ENCODE assay signal across 1 cellular context in the genomic region with DNA sequence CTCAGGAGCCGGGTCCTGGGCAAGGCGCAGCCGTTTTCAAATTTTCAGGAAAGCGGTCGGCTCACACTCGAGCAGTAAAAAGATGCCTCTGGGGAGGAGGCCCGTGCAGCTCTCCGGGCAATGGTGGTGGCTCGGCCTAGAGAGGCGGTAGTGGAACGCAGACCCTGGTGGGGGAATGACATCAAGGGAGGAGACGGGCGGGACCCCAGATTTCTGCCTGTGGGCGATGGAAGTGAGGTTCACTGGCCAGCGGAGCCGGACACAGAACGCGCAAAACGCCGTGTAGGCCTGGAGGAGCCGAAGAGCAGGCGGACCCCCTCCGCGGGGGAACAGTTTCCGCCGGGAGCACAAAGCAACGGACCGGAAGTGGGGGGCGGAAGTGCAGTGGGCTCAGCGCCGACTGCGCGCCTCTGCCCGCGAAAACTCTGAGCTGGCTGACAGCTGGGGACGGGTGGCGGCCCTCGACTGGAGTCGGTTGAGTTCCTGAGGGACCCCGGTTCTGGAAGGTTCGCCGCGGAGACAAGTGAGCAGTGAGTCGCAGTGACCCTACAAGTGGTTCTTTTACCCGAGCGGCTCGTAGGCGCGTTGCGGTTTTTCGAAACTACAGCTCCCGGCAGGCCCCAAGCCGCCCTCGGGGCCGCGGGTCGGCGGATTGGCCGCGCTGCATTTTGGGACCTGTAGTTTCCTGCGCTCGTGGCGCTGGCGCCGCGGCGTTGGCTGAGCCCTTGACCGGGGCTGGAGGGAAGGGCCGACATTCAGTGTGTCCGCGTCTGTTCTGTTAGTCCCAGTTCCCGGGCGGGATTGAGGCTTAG.
TF ChIP-seq lines count a peak whose summit lies in the region.

A gene with protein sequence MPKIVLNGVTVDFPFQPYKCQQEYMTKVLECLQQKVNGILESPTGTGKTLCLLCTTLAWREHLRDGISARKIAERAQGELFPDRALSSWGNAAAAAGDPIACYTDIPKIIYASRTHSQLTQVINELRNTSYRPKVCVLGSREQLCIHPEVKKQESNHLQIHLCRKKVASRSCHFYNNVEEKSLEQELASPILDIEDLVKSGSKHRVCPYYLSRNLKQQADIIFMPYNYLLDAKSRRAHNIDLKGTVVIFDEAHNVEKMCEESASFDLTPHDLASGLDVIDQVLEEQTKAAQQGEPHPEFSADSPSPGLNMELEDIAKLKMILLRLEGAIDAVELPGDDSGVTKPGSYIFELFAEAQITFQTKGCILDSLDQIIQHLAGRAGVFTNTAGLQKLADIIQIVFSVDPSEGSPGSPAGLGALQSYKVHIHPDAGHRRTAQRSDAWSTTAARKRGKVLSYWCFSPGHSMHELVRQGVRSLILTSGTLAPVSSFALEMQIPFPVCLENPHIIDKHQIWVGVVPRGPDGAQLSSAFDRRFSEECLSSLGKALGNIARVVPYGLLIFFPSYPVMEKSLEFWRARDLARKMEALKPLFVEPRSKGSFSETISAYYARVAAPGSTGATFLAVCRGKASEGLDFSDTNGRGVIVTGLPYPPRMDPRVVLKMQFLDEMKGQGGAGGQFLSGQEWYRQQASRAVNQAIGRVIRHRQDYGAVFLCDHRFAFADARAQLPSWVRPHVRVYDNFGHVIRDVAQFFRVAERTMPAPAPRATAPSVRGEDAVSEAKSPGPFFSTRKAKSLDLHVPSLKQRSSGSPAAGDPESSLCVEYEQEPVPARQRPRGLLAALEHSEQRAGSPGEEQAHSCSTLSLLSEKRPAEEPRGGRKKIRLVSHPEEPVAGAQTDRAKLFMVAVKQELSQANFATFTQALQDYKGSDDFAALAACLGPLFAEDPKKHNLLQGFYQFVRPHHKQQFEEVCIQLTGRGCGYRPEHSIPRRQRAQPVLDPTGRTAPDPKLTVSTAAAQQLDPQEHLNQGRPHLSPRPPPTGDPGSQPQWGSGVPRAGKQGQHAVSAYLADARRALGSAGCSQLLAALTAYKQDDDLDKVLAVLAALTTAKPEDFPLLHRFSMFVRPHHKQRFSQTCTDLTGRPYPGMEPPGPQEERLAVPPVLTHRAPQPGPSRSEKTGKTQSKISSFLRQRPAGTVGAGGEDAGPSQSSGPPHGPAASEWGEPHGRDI (N-terminal part only) (plus strand): TSS at position 376 of the 812 bp plus-strand sequence. CDS start 1,091 bp downstream, outside the sequence.

TF ChIP-seq in HepG2, 621 proteins besides CTCF, POLR2A, EP300 and RAD21 (continued from another document and continues in another):
- TF ChIP-seq, protein P1, sequence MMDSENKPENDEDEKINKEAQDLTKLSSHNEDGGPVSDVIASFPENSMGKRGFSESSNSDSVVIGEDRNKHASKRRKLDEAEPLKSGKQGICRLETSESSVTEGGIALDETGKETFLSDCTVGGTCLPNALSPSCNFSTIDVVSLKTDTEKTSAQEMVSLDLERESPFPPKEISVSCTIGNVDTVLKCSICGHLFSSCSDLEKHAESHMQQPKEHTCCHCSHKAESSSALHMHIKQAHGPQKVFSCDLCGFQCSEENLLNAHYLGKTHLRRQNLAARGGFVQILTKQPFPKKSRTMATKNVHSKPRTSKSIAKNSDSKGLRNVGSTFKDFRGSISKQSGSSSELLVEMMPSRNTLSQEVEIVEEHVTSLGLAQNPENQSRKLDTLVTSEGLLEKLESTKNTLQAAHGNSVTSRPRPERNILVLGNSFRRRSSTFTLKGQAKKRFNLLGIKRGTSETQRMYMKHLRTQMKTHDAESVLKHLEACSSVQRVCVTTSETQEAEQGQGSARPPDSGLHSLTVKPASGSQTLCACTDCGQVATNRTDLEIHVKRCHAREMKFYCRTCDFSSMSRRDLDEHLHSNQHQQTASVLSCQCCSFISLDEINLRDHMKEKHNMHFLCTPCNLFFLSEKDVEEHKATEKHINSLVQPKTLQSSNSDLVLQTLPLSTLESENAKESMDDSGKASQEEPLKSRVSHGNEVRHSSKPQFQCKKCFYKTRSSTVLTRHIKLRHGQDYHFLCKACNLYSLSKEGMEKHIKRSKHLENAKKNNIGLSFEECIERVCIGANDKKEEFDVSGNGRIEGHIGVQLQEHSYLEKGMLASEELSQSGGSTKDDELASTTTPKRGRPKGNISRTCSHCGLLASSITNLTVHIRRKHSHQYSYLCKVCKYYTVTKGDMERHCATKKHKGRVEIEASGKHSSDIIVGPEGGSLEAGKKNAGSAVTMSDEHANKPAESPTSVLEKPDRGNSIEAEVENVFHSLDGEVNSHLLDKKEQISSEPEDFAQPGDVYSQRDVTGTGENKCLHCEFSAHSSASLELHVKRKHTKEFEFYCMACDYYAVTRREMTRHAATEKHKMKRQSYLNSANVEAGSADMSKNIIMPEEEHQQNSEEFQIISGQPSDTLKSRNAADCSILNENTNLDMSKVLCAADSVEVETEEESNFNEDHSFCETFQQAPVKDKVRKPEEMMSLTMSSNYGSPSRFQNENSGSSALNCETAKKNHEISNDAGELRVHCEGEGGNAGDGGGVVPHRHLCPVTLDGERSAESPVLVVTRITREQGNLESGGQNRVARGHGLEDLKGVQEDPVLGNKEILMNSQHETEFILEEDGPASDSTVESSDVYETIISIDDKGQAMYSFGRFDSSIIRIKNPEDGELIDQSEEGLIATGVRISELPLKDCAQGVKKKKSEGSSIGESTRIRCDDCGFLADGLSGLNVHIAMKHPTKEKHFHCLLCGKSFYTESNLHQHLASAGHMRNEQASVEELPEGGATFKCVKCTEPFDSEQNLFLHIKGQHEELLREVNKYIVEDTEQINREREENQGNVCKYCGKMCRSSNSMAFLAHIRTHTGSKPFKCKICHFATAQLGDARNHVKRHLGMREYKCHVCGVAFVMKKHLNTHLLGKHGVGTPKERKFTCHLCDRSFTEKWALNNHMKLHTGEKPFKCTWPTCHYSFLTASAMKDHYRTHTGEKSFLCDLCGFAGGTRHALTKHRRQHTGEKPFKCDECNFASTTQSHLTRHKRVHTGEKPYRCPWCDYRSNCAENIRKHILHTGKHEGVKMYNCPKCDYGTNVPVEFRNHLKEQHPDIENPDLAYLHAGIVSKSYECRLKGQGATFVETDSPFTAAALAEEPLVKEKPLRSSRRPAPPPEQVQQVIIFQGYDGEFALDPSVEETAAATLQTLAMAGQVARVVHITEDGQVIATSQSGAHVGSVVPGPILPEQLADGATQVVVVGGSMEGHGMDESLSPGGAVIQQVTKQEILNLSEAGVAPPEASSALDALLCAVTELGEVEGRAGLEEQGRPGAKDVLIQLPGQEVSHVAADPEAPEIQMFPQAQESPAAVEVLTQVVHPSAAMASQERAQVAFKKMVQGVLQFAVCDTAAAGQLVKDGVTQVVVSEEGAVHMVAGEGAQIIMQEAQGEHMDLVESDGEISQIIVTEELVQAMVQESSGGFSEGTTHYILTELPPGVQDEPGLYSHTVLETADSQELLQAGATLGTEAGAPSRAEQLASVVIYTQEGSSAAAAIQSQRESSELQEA (CRISPR knock-in tag; IDR thresholded peaks at IDR 0.05; ENCODE audit: not compliant biosample characterization): peak; percentile 4
- TF ChIP-seq DR1 (CRISPR knock-in tag; IDR thresholded peaks at IDR 0.05): peak; percentile 79
- 0 out of 2 replicates have a peak, but pooled peaks have one; percentile 58 for TF ChIP-seq KLF6 (CRISPR knock-in tag; IDR thresholded peaks at IDR 0.05)
- peak; percentile 90 for TF ChIP-seq HCFC1 (IDR thresholded peaks at IDR 0.05; ENCODE audit: low read depth, low read length)
- peak; percentile 59; the same call in 1 of the 2 replicates for TF ChIP-seq POLR2AphosphoS5 (IDR thresholded peaks at IDR 0.05; ENCODE audit: low read depth, low read length)
- peak; percentile 98; the same call in 1 of the 2 replicates for TF ChIP-seq KLF15 (CRISPR knock-in tag; IDR thresholded peaks at IDR 0.05; ENCODE audit: borderline replicate concordance)
- TF ChIP-seq ZNF331 (CRISPR knock-in tag; IDR thresholded peaks at IDR 0.05): peak; percentile 95
- peak; percentile 61; the same call in 1 of the 2 replicates for TF ChIP-seq ZNF121 (CRISPR knock-in tag; IDR thresholded peaks at IDR 0.05)
- TF ChIP-seq, protein P2, sequence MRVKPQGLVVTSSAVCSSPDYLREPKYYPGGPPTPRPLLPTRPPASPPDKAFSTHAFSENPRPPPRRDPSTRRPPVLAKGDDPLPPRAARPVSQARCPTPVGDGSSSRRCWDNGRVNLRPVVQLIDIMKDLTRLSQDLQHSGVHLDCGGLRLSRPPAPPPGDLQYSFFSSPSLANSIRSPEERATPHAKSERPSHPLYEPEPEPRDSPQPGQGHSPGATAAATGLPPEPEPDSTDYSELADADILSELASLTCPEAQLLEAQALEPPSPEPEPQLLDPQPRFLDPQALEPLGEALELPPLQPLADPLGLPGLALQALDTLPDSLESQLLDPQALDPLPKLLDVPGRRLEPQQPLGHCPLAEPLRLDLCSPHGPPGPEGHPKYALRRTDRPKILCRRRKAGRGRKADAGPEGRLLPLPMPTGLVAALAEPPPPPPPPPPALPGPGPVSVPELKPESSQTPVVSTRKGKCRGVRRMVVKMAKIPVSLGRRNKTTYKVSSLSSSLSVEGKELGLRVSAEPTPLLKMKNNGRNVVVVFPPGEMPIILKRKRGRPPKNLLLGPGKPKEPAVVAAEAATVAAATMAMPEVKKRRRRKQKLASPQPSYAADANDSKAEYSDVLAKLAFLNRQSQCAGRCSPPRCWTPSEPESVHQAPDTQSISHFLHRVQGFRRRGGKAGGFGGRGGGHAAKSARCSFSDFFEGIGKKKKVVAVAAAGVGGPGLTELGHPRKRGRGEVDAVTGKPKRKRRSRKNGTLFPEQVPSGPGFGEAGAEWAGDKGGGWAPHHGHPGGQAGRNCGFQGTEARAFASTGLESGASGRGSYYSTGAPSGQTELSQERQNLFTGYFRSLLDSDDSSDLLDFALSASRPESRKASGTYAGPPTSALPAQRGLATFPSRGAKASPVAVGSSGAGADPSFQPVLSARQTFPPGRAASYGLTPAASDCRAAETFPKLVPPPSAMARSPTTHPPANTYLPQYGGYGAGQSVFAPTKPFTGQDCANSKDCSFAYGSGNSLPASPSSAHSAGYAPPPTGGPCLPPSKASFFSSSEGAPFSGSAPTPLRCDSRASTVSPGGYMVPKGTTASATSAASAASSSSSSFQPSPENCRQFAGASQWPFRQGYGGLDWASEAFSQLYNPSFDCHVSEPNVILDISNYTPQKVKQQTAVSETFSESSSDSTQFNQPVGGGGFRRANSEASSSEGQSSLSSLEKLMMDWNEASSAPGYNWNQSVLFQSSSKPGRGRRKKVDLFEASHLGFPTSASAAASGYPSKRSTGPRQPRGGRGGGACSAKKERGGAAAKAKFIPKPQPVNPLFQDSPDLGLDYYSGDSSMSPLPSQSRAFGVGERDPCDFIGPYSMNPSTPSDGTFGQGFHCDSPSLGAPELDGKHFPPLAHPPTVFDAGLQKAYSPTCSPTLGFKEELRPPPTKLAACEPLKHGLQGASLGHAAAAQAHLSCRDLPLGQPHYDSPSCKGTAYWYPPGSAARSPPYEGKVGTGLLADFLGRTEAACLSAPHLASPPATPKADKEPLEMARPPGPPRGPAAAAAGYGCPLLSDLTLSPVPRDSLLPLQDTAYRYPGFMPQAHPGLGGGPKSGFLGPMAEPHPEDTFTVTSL (CRISPR knock-in tag; IDR thresholded peaks at IDR 0.05; ENCODE audit: borderline replicate concordance): no peak; the same call in 1 of the 2 replicates
- TF ChIP-seq, protein P3, sequence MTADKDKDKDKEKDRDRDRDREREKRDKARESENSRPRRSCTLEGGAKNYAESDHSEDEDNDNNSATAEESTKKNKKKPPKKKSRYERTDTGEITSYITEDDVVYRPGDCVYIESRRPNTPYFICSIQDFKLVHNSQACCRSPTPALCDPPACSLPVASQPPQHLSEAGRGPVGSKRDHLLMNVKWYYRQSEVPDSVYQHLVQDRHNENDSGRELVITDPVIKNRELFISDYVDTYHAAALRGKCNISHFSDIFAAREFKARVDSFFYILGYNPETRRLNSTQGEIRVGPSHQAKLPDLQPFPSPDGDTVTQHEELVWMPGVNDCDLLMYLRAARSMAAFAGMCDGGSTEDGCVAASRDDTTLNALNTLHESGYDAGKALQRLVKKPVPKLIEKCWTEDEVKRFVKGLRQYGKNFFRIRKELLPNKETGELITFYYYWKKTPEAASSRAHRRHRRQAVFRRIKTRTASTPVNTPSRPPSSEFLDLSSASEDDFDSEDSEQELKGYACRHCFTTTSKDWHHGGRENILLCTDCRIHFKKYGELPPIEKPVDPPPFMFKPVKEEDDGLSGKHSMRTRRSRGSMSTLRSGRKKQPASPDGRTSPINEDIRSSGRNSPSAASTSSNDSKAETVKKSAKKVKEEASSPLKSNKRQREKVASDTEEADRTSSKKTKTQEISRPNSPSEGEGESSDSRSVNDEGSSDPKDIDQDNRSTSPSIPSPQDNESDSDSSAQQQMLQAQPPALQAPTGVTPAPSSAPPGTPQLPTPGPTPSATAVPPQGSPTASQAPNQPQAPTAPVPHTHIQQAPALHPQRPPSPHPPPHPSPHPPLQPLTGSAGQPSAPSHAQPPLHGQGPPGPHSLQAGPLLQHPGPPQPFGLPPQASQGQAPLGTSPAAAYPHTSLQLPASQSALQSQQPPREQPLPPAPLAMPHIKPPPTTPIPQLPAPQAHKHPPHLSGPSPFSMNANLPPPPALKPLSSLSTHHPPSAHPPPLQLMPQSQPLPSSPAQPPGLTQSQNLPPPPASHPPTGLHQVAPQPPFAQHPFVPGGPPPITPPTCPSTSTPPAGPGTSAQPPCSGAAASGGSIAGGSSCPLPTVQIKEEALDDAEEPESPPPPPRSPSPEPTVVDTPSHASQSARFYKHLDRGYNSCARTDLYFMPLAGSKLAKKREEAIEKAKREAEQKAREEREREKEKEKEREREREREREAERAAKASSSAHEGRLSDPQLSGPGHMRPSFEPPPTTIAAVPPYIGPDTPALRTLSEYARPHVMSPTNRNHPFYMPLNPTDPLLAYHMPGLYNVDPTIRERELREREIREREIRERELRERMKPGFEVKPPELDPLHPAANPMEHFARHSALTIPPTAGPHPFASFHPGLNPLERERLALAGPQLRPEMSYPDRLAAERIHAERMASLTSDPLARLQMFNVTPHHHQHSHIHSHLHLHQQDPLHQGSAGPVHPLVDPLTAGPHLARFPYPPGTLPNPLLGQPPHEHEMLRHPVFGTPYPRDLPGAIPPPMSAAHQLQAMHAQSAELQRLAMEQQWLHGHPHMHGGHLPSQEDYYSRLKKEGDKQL (CRISPR knock-in tag; IDR thresholded peaks at IDR 0.05; ENCODE audit: low read depth): peak; percentile 82
- peak; percentile 69 for TF ChIP-seq ZNF616 (CRISPR knock-in tag; IDR thresholded peaks at IDR 0.05; ENCODE audit: low read depth)
- TF ChIP-seq, protein P4, sequence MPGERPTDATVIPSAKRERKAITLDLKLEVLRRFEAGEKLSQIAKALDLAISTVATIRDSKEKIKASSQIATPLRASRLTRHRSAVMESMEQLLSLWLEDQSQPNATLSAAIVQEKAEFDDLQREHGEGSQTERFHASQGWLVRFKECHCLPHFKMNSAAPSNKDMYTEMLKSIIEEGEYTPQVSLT (CRISPR knock-in tag; IDR thresholded peaks at IDR 0.05; ENCODE audit: borderline replicate concordance, low read depth): peak; percentile 80
- TF ChIP-seq KDM1A (CRISPR knock-in tag; IDR thresholded peaks at IDR 0.05): no peak
